Comparison of ENCODE assay signal across 2 cellular contexts in the genomic region with DNA sequence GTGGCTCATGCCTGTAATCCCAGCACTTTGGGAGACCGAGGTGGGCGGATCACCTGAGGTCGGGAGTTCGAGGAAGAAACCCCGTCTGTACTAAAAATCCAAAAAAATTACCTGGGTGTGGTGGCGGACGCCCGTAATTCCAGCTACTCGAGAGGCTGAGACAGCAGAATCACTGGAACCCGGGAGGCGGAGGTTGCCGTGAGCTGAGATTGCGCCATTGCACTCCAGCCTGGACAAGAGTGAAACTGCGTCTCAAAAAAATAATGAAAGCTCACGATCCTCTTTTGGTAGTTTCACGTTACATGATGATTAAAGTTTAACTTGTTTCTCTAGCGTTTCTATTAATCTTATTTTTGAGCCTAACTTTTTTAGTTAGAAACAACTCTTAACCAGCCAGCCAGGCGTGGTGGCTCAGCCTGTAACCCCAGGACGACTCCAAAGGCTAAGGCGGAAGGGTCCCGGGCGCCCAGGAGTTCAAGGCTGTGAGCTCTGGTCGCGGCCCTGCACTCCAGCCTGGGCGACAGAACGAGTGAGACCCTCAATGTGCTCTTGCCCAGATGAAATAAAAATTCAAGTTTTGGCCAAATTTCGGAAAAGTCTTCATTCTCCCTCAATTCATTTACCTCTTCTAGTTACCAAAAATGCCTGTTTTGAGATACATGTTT.
A peak's percentile ranks its signal among the peaks of the same experiment; 100 is the strongest.
TF ChIP-seq lines count a peak whose summit lies in the region.

No MANE protein-coding gene starts in this region.

TF ChIP-seq in A549, 52 proteins besides CTCF, POLR2A, EP300 and RAD21:
- TF ChIP-seq CHD4 (IDR thresholded peaks at IDR 0.05; ENCODE audit: borderline replicate concordance) (no peak), BCL3 (IDR thresholded peaks at IDR 0.05) (no peak), CEBPB (IDR thresholded peaks at IDR 0.05) (peak; percentile 21 to 58; a peak in 3 of 4 replicates), FOXS1 (CRISPR knock-in tag; IDR thresholded peaks at IDR 0.05) (no peak)

TF ChIP-seq in K562, 482 proteins besides CTCF, POLR2A, EP300 and RAD21:
- TF ChIP-seq ZNF644 (tag; IDR thresholded peaks at IDR 0.05; ENCODE audit: low read depth) (no peak), POLR2G (IDR thresholded peaks at IDR 0.05; ENCODE audit: low read depth, low read length) (0 out of 2 replicates have a peak, but pooled peaks have one; percentile 1), ZNF583 (CRISPR knock-in tag; IDR thresholded peaks at IDR 0.05) (0 out of 2 replicates have a peak, but pooled peaks have one; percentile 6), KAT7 (CRISPR knock-in tag; IDR thresholded peaks at IDR 0.05; ENCODE audit: borderline replicate concordance) (peak; percentile 68; the same call in 1 of the 2 replicates)
